18 cellular contexts compared by ENCODE assay signal in genomic region chr7:14430921-14431320, GRCh38.
A peak's percentile ranks its signal among the peaks of the same experiment; 100 is the strongest.
DNase-seq lines count a peak whose midpoint lies in the region; FAIRE-seq and TF ChIP-seq lines count a peak whose summit lies in the region.
"Had no signal": no experiment of that assay in that cellular context is flagged by ENCODE, and none has a peak within 500 bp of the region (broad histone marks: within the 10 kb centered on the region; RNA-seq: fewer than 3 reads in every experiment).

No MANE protein-coding gene starts in this region.

- no peak overlapping the region for H3K23ac ChIP-seq in neuronal stem cell (ENCODE audit: low read depth, low read length, poor library complexity)

- no peak overlapping the region for H2BK15ac ChIP-seq in neuronal stem cell (ENCODE audit: low read length)

- no peak overlapping the region for H2BK12ac ChIP-seq in neuronal stem cell (ENCODE audit: low read length)

- H3K4me1 Mint-ChIP-seq in glutamatergic neuron (ENCODE audit: low read depth, unreplicated experiment): peaks cover 17% of the 10 kb centered on the region
- H3K4me1 Mint-ChIP-seq: CD4-positive, alpha-beta memory T cell had no signal

- H3K9me3 ChIP-seq in neuronal stem cell (replicated peaks in 1 of 2; ENCODE audit: control insufficient read depth in 2 of 2, insufficient read depth in 1 of 2, low read depth in 1 of 2, low read length in 2 of 2): no peaks in the 10 kb centered on the region
- H3K9me3 ChIP-seq in GM23248 (ENCODE audit: low read depth): no peaks in the 10 kb centered on the region
- H3K9me3 ChIP-seq in esophagus muscularis mucosa: no peaks in the 10 kb centered on the region
- H3K9me3 ChIP-seq in BE2C: no peaks in the 10 kb centered on the region
- H3K9me3 ChIP-seq: HAP-1 had no signal

- no peaks in the 10 kb centered on the region for H3K27me3 ChIP-seq in neuronal stem cell (ENCODE audit: control insufficient read depth in 3 of 3, insufficient read depth in 3 of 3, low read depth in 1 of 3, low read length in 3 of 3)
- no peaks in the 10 kb centered on the region for H3K27me3 ChIP-seq in GM23248 (replicated peaks; ENCODE audit: insufficient read depth)
- H3K27me3 ChIP-seq in esophagus muscularis mucosa: no peaks in the 10 kb centered on the region
- no peaks in the 10 kb centered on the region for H3K27me3 ChIP-seq in BE2C

- no peaks in the 10 kb centered on the region for H3K79me1 ChIP-seq in neuronal stem cell (ENCODE audit: low read depth, low read length)

- intact Hi-C loops in esophagus muscularis mucosa (cut with DNase I): no loop called here

- no peaks in the 10 kb centered on the region for H4K20me1 ChIP-seq in GM23248 (ENCODE audit: insufficient read depth)

- no peaks in the 10 kb centered on the region for H3F3A ChIP-seq in GM23248 (ENCODE audit: insufficient read depth)

- H3K18ac ChIP-seq in neuronal stem cell (ENCODE audit: low read length): no peak overlapping the region

- no CpG with 5 or more reads among the region's 3 CpGs for WGBS in neuronal stem cell (ENCODE audit: extremely low coverage in 2 of 2, insufficient read length in 2 of 2, insufficient replicate concordance in 1 of 2), 2 donors
- WGBS in GM23248 (ENCODE audit: low coverage in 1 of 2, low lambda C conversion rate in 2 of 2, missing lambda C conversion rate in 2 of 2), 2 experiments: 59% methylated on average over 3 of the region's 3 CpGs
- WGBS in esophagus muscularis mucosa: 86% methylated on average over 3 of the region's 3 CpGs

- peaks cover 6% of the 10 kb centered on the region for H3K36me3 Mint-ChIP-seq in glutamatergic neuron (ENCODE audit: unreplicated experiment)
- H3K36me3 Mint-ChIP-seq: CD4-positive, alpha-beta memory T cell had no signal

- H4K8ac ChIP-seq in neuronal stem cell (ENCODE audit: low read depth, low read length): no peak overlapping the region

- H2BK5ac ChIP-seq in neuronal stem cell (ENCODE audit: low read length): no peak overlapping the region

- H3K14ac ChIP-seq in neuronal stem cell (ENCODE audit: low read length): no peak overlapping the region

- no peak overlapping the region for H3K4ac ChIP-seq in neuronal stem cell (ENCODE audit: low read length)

- H3K27ac Mint-ChIP-seq in glutamatergic neuron (ENCODE audit: unreplicated experiment): peak overlapping the region; percentile 5
- H3K27ac Mint-ChIP-seq: CD4-positive, alpha-beta memory T cell; HFFc6 had no signal

- H3K9me2 ChIP-seq in GM23248 (ENCODE audit: insufficient read depth): no peaks in the 10 kb centered on the region

- H3K4me3 ChIP-seq in neuronal stem cell (ENCODE audit: low read length in 2 of 2) (no peak overlapping the region), GM23248 (no peak overlapping the region), esophagus muscularis mucosa (no peak overlapping the region), BE2C (ENCODE audit: low read depth, low read length) (no peak overlapping the region)
- H3K4me3 ChIP-seq: HAP-1 had no signal

- TF ChIP-seq POLR2A in H54 (IDR thresholded peaks at IDR 0.05; ENCODE audit: low read depth, low read length) (no peak), esophagus muscularis mucosa (IDR thresholded peaks at IDR 0.05; ENCODE audit: low read depth) (no peak)

- FAIRE-seq in H54 (lab: Jason Lieb, UNC): peak; percentile 61
- FAIRE-seq: GM12892 had no signal

- H3K9ac ChIP-seq in neuronal stem cell (ENCODE audit: low read depth, low read length, poor library complexity) (no peak overlapping the region), GM23248 (no peak overlapping the region)

- H3K27me3 Mint-ChIP-seq in glutamatergic neuron (ENCODE audit: unreplicated experiment): no peaks in the 10 kb centered on the region

- no peak overlapping the region for H2AK5ac ChIP-seq in neuronal stem cell (ENCODE audit: low read depth, low read length)

- no peak for TF ChIP-seq EP300 in esophagus muscularis mucosa (IDR thresholded peaks at IDR 0.05)

- H3K36me3 ChIP-seq in neuronal stem cell (replicated peaks in 1 of 2; ENCODE audit: control insufficient read depth in 2 of 2, insufficient read depth in 2 of 2, low read length in 2 of 2) (no peaks in the 10 kb centered on the region), GM23248 (ENCODE audit: low read depth) (no peaks in the 10 kb centered on the region), esophagus muscularis mucosa (no peaks in the 10 kb centered on the region), BE2C (no peaks in the 10 kb centered on the region)
- H3K36me3 ChIP-seq: HAP-1 had no signal

- peaks cover 4% of the 10 kb centered on the region for H3K9me3 Mint-ChIP-seq in glutamatergic neuron (ENCODE audit: unreplicated experiment)

- in situ Hi-C loops in GM23248 (cut with MboI): no loop called here

- no peaks in the 10 kb centered on the region for H3K79me2 ChIP-seq in GM23248 (ENCODE audit: insufficient read depth)

- no peak for DNase-seq in H54 (ENCODE audit: insufficient read length, low spot score)
- DNase-seq in glutamatergic neuron: no peak
- peak; percentile 74 for DNase-seq in left kidney (ENCODE audit: low read depth, low spot score)
- peak; percentile 47 for DNase-seq in neuronal stem cell (ENCODE audit: low spot score)
- no peak for DNase-seq in GM23248
- no peak for DNase-seq in activated naive CD4-positive, alpha-beta T cell treated with Interleukin-2 at 50 U/mL for 16 hours
- DNase-seq in esophagus muscularis mucosa (ENCODE audit: extremely low spot score): no peak
- no peak for DNase-seq in BE2C
- DNase-seq: AML-193; C1 segment of cervical spinal cord; Calu3; CD4-positive, alpha-beta memory T cell; COR-L47; DMS53; DMS79 treated with DMSO at 0.1 percent for 48 hours; HFFc6 had no signal

- H3K4me3 Mint-ChIP-seq in glutamatergic neuron (ENCODE audit: unreplicated experiment): no peak overlapping the region
- H3K4me3 Mint-ChIP-seq: CD4-positive, alpha-beta memory T cell; HFFc6 had no signal

- peak overlapping the region; percentile 21 for H2AFZ ChIP-seq in neuronal stem cell (ENCODE audit: low read length)
- H2AFZ ChIP-seq in GM23248: no peak overlapping the region

- H4K91ac ChIP-seq in neuronal stem cell (ENCODE audit: low read depth, low read length, poor library complexity): no peak overlapping the region

- H3K27ac ChIP-seq in neuronal stem cell (replicated peaks; ENCODE audit: low read length): no peak overlapping the region
- no peak overlapping the region for H3K27ac ChIP-seq in GM23248
- no peak overlapping the region for H3K27ac ChIP-seq in esophagus muscularis mucosa (replicated peaks in 1 of 4)

- peaks cover 2% of the 10 kb centered on the region in 2 donors for H3K4me1 ChIP-seq in neuronal stem cell (ENCODE audit: control insufficient read depth in 2 of 2, insufficient read depth in 1 of 2, low read depth in 1 of 2, low read length in 2 of 2)
- H3K4me1 ChIP-seq in GM23248 (ENCODE audit: insufficient read depth): no peaks in the 10 kb centered on the region
- no peaks in the 10 kb centered on the region for H3K4me1 ChIP-seq in esophagus muscularis mucosa
- peaks cover 3% of the 10 kb centered on the region; the same call in 1 of the 2 replicates for H3K4me1 ChIP-seq in BE2C
- H3K4me1 ChIP-seq: HAP-1 had no signal

- no peak for TF ChIP-seq CTCF in glutamatergic neuron (IDR thresholded peaks at IDR 0.05; ENCODE audit: partially characterized antibody, unreplicated experiment)
- no peak for TF ChIP-seq CTCF in esophagus muscularis mucosa (IDR thresholded peaks at IDR 0.05)
- TF ChIP-seq CTCF in BE2C (IDR thresholded peaks at IDR 0.05; ENCODE audit: low read depth, low read length): no peak

- no peak overlapping the region for H2BK120ac ChIP-seq in neuronal stem cell (ENCODE audit: low read depth, low read length)

- H3K4me2 ChIP-seq in neuronal stem cell (ENCODE audit: insufficient read depth, low read length, poor library complexity, severe bottlenecking) (no peak overlapping the region), GM23248 (ENCODE audit: unreplicated experiment) (no peak overlapping the region)

Comparison
In these comparisons a context has a peak if more than half of its experiments do, and no peak if none do; other contexts are left out.
1. DNase-seq: peak in left kidney (single experiment) and neuronal stem cell (single experiment); none in H54 (single experiment), glutamatergic neuron (single experiment), GM23248 (single experiment), activated naive CD4-positive, alpha-beta T cell treated with Interleukin-2 at 50 U/mL for 16 hours (single experiment), esophagus muscularis mucosa (single experiment) and BE2C (single experiment).